In the genomic region with DNA sequence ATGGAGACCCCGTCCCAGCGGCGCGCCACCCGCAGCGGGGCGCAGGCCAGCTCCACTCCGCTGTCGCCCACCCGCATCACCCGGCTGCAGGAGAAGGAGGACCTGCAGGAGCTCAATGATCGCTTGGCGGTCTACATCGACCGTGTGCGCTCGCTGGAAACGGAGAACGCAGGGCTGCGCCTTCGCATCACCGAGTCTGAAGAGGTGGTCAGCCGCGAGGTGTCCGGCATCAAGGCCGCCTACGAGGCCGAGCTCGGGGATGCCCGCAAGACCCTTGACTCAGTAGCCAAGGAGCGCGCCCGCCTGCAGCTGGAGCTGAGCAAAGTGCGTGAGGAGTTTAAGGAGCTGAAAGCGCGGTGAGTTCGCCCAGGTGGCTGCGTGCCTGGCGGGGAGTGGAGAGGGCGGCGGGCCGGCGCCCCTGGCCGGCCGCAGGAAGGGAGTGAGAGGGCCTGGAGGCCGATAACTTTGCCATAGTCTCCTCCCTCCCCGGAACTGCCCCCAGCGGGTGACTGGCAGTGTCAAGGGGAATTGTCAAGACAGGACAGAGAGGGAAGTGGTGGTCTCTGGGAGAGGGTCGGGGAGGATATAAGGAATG, we compare ENCODE assay signal across 8 cellular contexts. TPM values are rescaled to one million over a fixed set of nuclear protein-coding genes. Genes with fewer than 3 reads are reported as not detected.
DNase-seq lines count a peak whose midpoint lies in the region; ATAC-seq and TF ChIP-seq lines count a peak whose summit lies in the region.

No MANE protein-coding gene starts in this region.

- peak overlapping the region; percentile 94 to 100 (median 97) for H3K4me3 Mint-ChIP-seq in CD4-positive, CD25-positive, alpha-beta regulatory T cell
- H3K4me3 Mint-ChIP-seq in chondrocyte (ENCODE audit: unreplicated experiment), result peak overlapping the region; percentile 98

- peaks cover 5 to 35% (median 18%) of the 10 kb centered on the region in 4 donors for H3K4me1 Mint-ChIP-seq in CD4-positive, CD25-positive, alpha-beta regulatory T cell
- H3K4me1 Mint-ChIP-seq in chondrocyte (ENCODE audit: low read depth), result peaks cover 62% of the 10 kb centered on the region

- WGBS in lower leg skin, 2 donors, result 0% methylated on average over 20 to 25 of the region's 49 CpGs
- 1% methylated on average over 49 of the region's 49 CpGs for WGBS in thymus

- intact Hi-C loops in PC-9 (cut with micrococcal nuclease; ENCODE audit: unreplicated experiment) (loop anchor here (1.0 to 2.0 kb wide), 3 partner anchors 8 to 16 kb away; no protein-coding TSS in a partner anchor), lower leg skin (cut with DNase I; ENCODE audit: low total_unique reads) (no loop called here)

- TF ChIP-seq CTCF in PC-9 (conservative IDR thresholded peaks at IDR 0.05) (no peak), chondrocyte (IDR thresholded peaks at IDR 0.05) (no peak), lower leg skin (IDR thresholded peaks at IDR 0.05) (no peak)

- POLR2A ChIA-PET in PC-9 (lab: Charles Lee; ENCODE audit: unreplicated experiment), result interaction anchor here (2.4 to 2.9 kb wide), 2 partner anchors 11 to 12 kb away, joined by 15 to 21 read pairs; no protein-coding TSS in a partner anchor

- CTCF ChIA-PET in PC-9 (lab: Charles Lee), result interaction anchor here (0.6 to 1.4 kb wide), 4 partner anchors 12 to 110 kb away, joined by 3 to 7 read pairs (median 4); no protein-coding TSS in a partner anchor

- TF ChIP-seq POLR2A in lower leg skin (IDR thresholded peaks at IDR 0.05), result no peak

- peak overlapping the region; percentile 99 for H3K4me2 ChIP-seq in PC-9

- peak overlapping the region; percentile 92 for H3K4me3 ChIP-seq in CD4-positive, CD25-positive, alpha-beta regulatory T cell (ENCODE audit: low read depth, low read length)
- peak overlapping the region; percentile 100 for H3K4me3 ChIP-seq in PC-9
- peak overlapping the region; percentile 100 for H3K4me3 ChIP-seq in lower leg skin (ENCODE audit: low read depth, poor library complexity, severe bottlenecking)
- H3K4me3 ChIP-seq in thymus (ENCODE audit: low read length), result peak overlapping the region; percentile 47

- DNase-seq in CD4-positive, CD25-positive, alpha-beta regulatory T cell, result peak in 1 of 3 donors; percentile 29
- DNase-seq in PC-9 (no peak), chondrocyte (ENCODE audit: low spot score) (no peak), lower leg skin (ENCODE audit: low spot score in 2 of 2) (no peak), glomerular visceral epithelial cell (ENCODE audit: extremely low spot score) (no peak)

- H3K9me3 Mint-ChIP-seq in CD4-positive, CD25-positive, alpha-beta regulatory T cell, result peaks cover 0 to 5% (median 0%) of the 10 kb centered on the region in 7 donors
- H3K9me3 Mint-ChIP-seq in chondrocyte (ENCODE audit: low read depth), result no peaks in the 10 kb centered on the region

- no peaks in the 10 kb centered on the region for H3K27me3 ChIP-seq in CD4-positive, CD25-positive, alpha-beta regulatory T cell (ENCODE audit: control insufficient read depth, insufficient read depth, low read length)
- H3K27me3 ChIP-seq in PC-9 (ENCODE audit: insufficient read depth, low read depth) (no peaks in the 10 kb centered on the region), thymus (ENCODE audit: control insufficient read depth, insufficient read depth) (peaks cover 39% of the 10 kb centered on the region)

- H3F3A ChIP-seq in PC-9 (ENCODE audit: insufficient read depth, low read depth), result peaks cover 32% of the 10 kb centered on the region

- H3K36me3 ChIP-seq in CD4-positive, CD25-positive, alpha-beta regulatory T cell (ENCODE audit: control insufficient read depth, insufficient read depth, low read length), result peaks cover 3% of the 10 kb centered on the region
- H3K36me3 ChIP-seq in PC-9 (ENCODE audit: low read depth) (peaks cover 12% of the 10 kb centered on the region; the same call in 1 of the 2 replicates), thymus (ENCODE audit: control insufficient read depth, insufficient read depth) (no peaks in the 10 kb centered on the region)

- no peak for ATAC-seq in CD4-positive, CD25-positive, alpha-beta regulatory T cell (ENCODE audit: low read depth in 2 of 2)
- ATAC-seq in GM21723 (IDR thresholded peaks at IDR 0.05; ENCODE audit: unreplicated experiment) (peak; percentile 16), HG03097 (IDR thresholded peaks at IDR 0.05; ENCODE audit: low FRiP score, unreplicated experiment) (no peak)

- H3K36me3 Mint-ChIP-seq in CD4-positive, CD25-positive, alpha-beta regulatory T cell, result no peaks in the 10 kb centered on the region
- peaks cover 15% of the 10 kb centered on the region for H3K36me3 Mint-ChIP-seq in chondrocyte (ENCODE audit: low read depth)

- H3K9me2 ChIP-seq in PC-9 (ENCODE audit: insufficient read depth), result no peaks in the 10 kb centered on the region

- TSS peak; percentile 39 for BruUV-seq in PC-9 (replicated peaks; lab: Mats Ljungman, UMichigan)

- peaks cover 55% of the 10 kb centered on the region for H3K79me2 ChIP-seq in PC-9 (ENCODE audit: low read depth)

- H3K4me1 ChIP-seq in CD4-positive, CD25-positive, alpha-beta regulatory T cell (ENCODE audit: control insufficient read depth, insufficient read depth, low read length, poor library complexity, severe bottlenecking), result peaks cover 42% of the 10 kb centered on the region
- H3K4me1 ChIP-seq in PC-9 (replicated peaks; ENCODE audit: insufficient read depth), result peaks cover 69% of the 10 kb centered on the region
- H3K4me1 ChIP-seq in thymus (ENCODE audit: control insufficient read depth, insufficient read depth, low read length), result no peaks in the 10 kb centered on the region

- peaks cover 47% of the 10 kb centered on the region for H4K20me1 ChIP-seq in PC-9 (ENCODE audit: insufficient read depth)

- peak overlapping the region; percentile 90 to 97 (median 96) for H3K27ac Mint-ChIP-seq in CD4-positive, CD25-positive, alpha-beta regulatory T cell
- H3K27ac Mint-ChIP-seq in chondrocyte (ENCODE audit: unreplicated experiment), result peak overlapping the region; percentile 99

- peak overlapping the region; percentile 89 for H3K27ac ChIP-seq in CD4-positive, CD25-positive, alpha-beta regulatory T cell (ENCODE audit: insufficient read depth, low read length, poor library complexity, severe bottlenecking)
- H3K27ac ChIP-seq in PC-9 (peak overlapping the region; percentile 69), thymus (ENCODE audit: low read depth) (peak overlapping the region; percentile 80)

- no peaks in the 10 kb centered on the region for H3K9me3 ChIP-seq in CD4-positive, CD25-positive, alpha-beta regulatory T cell (ENCODE audit: control insufficient read depth in 2 of 2, low read length in 2 of 2)
- H3K9me3 ChIP-seq in PC-9 (ENCODE audit: insufficient read depth, low read depth), result no peaks in the 10 kb centered on the region
- no peaks in the 10 kb centered on the region for H3K9me3 ChIP-seq in thymus (ENCODE audit: control insufficient read depth)

- H3K27me3 Mint-ChIP-seq in CD4-positive, CD25-positive, alpha-beta regulatory T cell, result peaks cover 13% of the 10 kb centered on the region
- no peaks in the 10 kb centered on the region for H3K27me3 Mint-ChIP-seq in chondrocyte (ENCODE audit: low read depth)

- peak overlapping the region; percentile 46; the same call in 1 of the 2 replicates for H2AFZ ChIP-seq in PC-9

RNA-seq across cellular contexts. Expression of a gene that starts 0.5 kb away (rescaled TPM):
- 1,807 TPM for total RNA-seq in CD4-positive, CD25-positive, alpha-beta regulatory T cell
- polyA plus RNA-seq in CD4-positive, CD25-positive, alpha-beta regulatory T cell, result 100 to 1,000 TPM in 1 of 4 donors, 10 to 100 TPM in 3; 54.1 to 113 (median 83.1) TPM
- total RNA-seq in PC-9 (2021) (569 and 580 TPM in 2 replicates), chondrocyte (641 to 675 TPM (median 641 TPM) in 3 replicates), lower leg skin (100 to 1,000 TPM; 530 to 611 (median 555) TPM)
- 68.3 TPM for polyA plus RNA-seq in thymus

RNA-seq across cellular contexts. Expression of a gene that starts 32.8 kb away (rescaled TPM):
- total RNA-seq in CD4-positive, CD25-positive, alpha-beta regulatory T cell, result not detected
- polyA plus RNA-seq in CD4-positive, CD25-positive, alpha-beta regulatory T cell, result not detected
- total RNA-seq in PC-9 (2021) (6.6 and 7.2 TPM in 2 replicates), chondrocyte (11.7 to 12.7 TPM (median 12.0 TPM) in 3 replicates), lower leg skin (1 to 10 TPM in 1 of 4 donors, under 1 TPM in 3; 0.21 to 1.1 (median 0.67) TPM)
- polyA plus RNA-seq in thymus, result 0.55 TPM

RNA-seq across cellular contexts. Expression of a gene that starts 38.4 kb away (rescaled TPM):
- 41.2 TPM for total RNA-seq in CD4-positive, CD25-positive, alpha-beta regulatory T cell
- polyA plus RNA-seq in CD4-positive, CD25-positive, alpha-beta regulatory T cell, result 1 to 10 TPM in 2 of 4 donors, under 1 TPM in 2; 0.89 to 2.2 (median 1.4) TPM
- total RNA-seq in PC-9 (2021) (16.2 and 19.1 TPM in 2 replicates), chondrocyte (1.6 to 2.5 TPM (median 2.0 TPM) in 3 replicates), lower leg skin (10 to 100 TPM; 30.5 to 45.4 (median 41.4) TPM)
- 14.8 TPM for polyA plus RNA-seq in thymus

RNA-seq across cellular contexts. Expression of a gene that starts 54.1 kb away (rescaled TPM):
- total RNA-seq in CD4-positive, CD25-positive, alpha-beta regulatory T cell, result 1.5 TPM
- 1 to 10 TPM in 2 of 4 donors, under 1 TPM in 2; 0.83 to 1.7 (median 0.93) TPM for polyA plus RNA-seq in CD4-positive, CD25-positive, alpha-beta regulatory T cell
- total RNA-seq in PC-9 (2021), result 129 and 194 TPM in 2 replicates
- total RNA-seq in chondrocyte, result not detected in 3 replicates
- total RNA-seq in lower leg skin, result 100 to 1,000 TPM; 211 to 281 (median 251) TPM
- polyA plus RNA-seq in thymus, result 43.1 TPM

Comparison
In these comparisons a context has a peak if more than half of its experiments do, and no peak if none do; other contexts are left out.
1. H3K4me3 ChIP-seq: peak in every context shown above with its lines; median percentile 100 in PC-9; 100 in lower leg skin; 92 in CD4-positive, CD25-positive, alpha-beta regulatory T cell; 47 in thymus.